In the genomic region with DNA sequence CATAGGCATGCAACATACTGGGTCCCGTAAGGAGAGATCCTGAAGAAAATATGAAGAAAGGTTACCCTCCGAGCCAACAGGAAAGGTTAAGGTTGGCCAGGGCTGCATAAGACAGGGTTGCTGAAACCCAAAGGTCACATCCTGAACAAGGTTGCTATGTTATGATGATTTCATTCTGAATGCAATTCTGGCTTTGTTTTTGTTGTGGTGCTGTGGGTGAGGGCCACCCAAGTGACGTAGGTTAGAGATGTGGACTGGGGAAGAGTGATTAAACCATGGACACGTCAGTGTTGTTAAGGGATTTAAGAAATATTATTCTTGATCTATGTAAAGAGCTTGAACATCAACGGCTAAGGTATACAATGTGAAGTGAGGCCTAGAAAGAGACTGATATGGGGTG, we compare ENCODE assay signal across 8 cellular contexts. TPM values are rescaled to one million over a fixed set of nuclear protein-coding genes. Genes with fewer than 3 reads are reported as not detected.
DNase-seq lines count a peak whose midpoint lies in the region; ATAC-seq and TF ChIP-seq lines count a peak whose summit lies in the region.

No MANE protein-coding gene starts in this region.

- no peaks in the 10 kb centered on the region for H3K27me3 ChIP-seq in right cardiac atrium (ENCODE audit: control insufficient read depth, insufficient read depth)

- CTCF ChIA-PET in HEK293 (lab: Yijun Ruan, JAX): interaction anchor here (0.7 to 1.1 kb wide), 2 partner anchors 11 to 278 kb away, joined by 3 read pairs; no protein-coding TSS in a partner anchor

- TF ChIP-seq CTCF in HEK293 (tag by site-specific recombination; IDR thresholded peaks at IDR 0.05): no peak

- H3K27ac ChIP-seq in HEK293 (ENCODE audit: extremely low read depth, low read depth, low read length): peak overlapping the region; percentile 35; the same call in 1 of the 2 replicates
- H3K27ac ChIP-seq in right cardiac atrium (ENCODE audit: low read length): peak overlapping the region; percentile 86

- ATAC-seq in right cardiac atrium (peak; percentile 45 to 84), GM19395 (IDR thresholded peaks at IDR 0.05; ENCODE audit: unreplicated experiment) (no peak)
- peak; percentile 91 for ATAC-seq in stimulated activated effector memory CD8-positive, alpha-beta T cell treated with anti-CD3 and anti-CD28 coated beads, Interleukin-12 subunit alpha, Interleukin-12 subunit beta, amount 100 ng/mL, for 72 hours

- no peaks in the 10 kb centered on the region for H3K36me3 ChIP-seq in HEK293 (ENCODE audit: control insufficient read depth in 2 of 2, insufficient read depth in 1 of 2, low read length in 2 of 2)

- H3K4me1 ChIP-seq in HEK293 (ENCODE audit: control insufficient read depth, insufficient read depth, low read length) (peaks cover 43% of the 10 kb centered on the region), right cardiac atrium (ENCODE audit: control insufficient read depth, insufficient read depth, low read length) (peaks cover 9% of the 10 kb centered on the region)

- POLR2A ChIA-PET in HEK293 (lab: Yijun Ruan, JAX): no interaction called here

- peaks cover 73% of the 10 kb centered on the region for H3K4me1 Mint-ChIP-seq in stimulated activated effector memory CD8-positive, alpha-beta T cell treated with anti-CD3 and anti-CD28 coated beads, Interleukin-12 subunit alpha, Interleukin-12 subunit beta, amount 100 ng/mL, for 72 hours

- intact Hi-C loops in right cardiac atrium (cut with DNase I): loop anchor here in 3 of 4 donors (10.0 kb wide), 1 partner anchor 55 kb away; no protein-coding TSS in a partner anchor

- peak overlapping the region; percentile 50 for H3K4me3 Mint-ChIP-seq in stimulated activated effector memory CD8-positive, alpha-beta T cell treated with anti-CD3 and anti-CD28 coated beads, Interleukin-12 subunit alpha, Interleukin-12 subunit beta, amount 100 ng/mL, for 72 hours

- H3K4me3 ChIP-seq in HEK293 (ENCODE audit: low read depth, low read length) (no peak overlapping the region), right cardiac atrium (ENCODE audit: low read length) (no peak overlapping the region)

- WGBS in right cardiac atrium: 32% methylated on average over 5 of the region's 5 CpGs

- H3K36me3 Mint-ChIP-seq in stimulated activated effector memory CD8-positive, alpha-beta T cell treated with anti-CD3 and anti-CD28 coated beads, Interleukin-12 subunit alpha, Interleukin-12 subunit beta, amount 100 ng/mL, for 72 hours: peaks cover 83% of the 10 kb centered on the region

- H3K9me3 Mint-ChIP-seq in stimulated activated effector memory CD8-positive, alpha-beta T cell treated with anti-CD3 and anti-CD28 coated beads, Interleukin-12 subunit alpha, Interleukin-12 subunit beta, amount 100 ng/mL, for 72 hours: no peaks in the 10 kb centered on the region

- no peaks in the 10 kb centered on the region for H3K9me3 ChIP-seq in HEK293 (ENCODE audit: control insufficient read depth, insufficient read depth, low read depth, low read length)
- H3K9me3 ChIP-seq in right cardiac atrium (ENCODE audit: control insufficient read depth, low read length): no peaks in the 10 kb centered on the region

- DNase-seq in amniotic epithelial cell (ENCODE audit: low read depth) (peak; percentile 87), right cardiac atrium (peak in 1 of 3 donors; percentile 47), DMS53 treated with DMSO at 0.1 percent for 48 hours (lab: John Stamatoyannopoulos, UW; ENCODE audit: unreplicated experiment) (no peak), middle frontal gyrus (ENCODE audit: extremely low spot score, low spot score) (no peak), KG1 (lab: John Stamatoyannopoulos, UW) (no peak)
- peak in 1 of 2 donors; percentile 81 for DNase-seq in stimulated activated effector memory CD8-positive, alpha-beta T cell treated with anti-CD3 and anti-CD28 coated beads, Interleukin-12 subunit alpha, Interleukin-12 subunit beta, amount 100 ng/mL, for 72 hours (ENCODE audit: low spot score in 2 of 2)

- peak overlapping the region; percentile 89 for H3K27ac Mint-ChIP-seq in stimulated activated effector memory CD8-positive, alpha-beta T cell treated with anti-CD3 and anti-CD28 coated beads, Interleukin-12 subunit alpha, Interleukin-12 subunit beta, amount 100 ng/mL, for 72 hours

TF ChIP-seq in HEK293, 187 proteins besides CTCF, POLR2A, EP300 and RAD21:
- TF ChIP-seq, protein P1, sequence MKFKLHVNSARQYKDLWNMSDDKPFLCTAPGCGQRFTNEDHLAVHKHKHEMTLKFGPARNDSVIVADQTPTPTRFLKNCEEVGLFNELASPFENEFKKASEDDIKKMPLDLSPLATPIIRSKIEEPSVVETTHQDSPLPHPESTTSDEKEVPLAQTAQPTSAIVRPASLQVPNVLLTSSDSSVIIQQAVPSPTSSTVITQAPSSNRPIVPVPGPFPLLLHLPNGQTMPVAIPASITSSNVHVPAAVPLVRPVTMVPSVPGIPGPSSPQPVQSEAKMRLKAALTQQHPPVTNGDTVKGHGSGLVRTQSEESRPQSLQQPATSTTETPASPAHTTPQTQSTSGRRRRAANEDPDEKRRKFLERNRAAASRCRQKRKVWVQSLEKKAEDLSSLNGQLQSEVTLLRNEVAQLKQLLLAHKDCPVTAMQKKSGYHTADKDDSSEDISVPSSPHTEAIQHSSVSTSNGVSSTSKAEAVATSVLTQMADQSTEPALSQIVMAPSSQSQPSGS (tag by site-specific recombination; IDR thresholded peaks at IDR 0.05; ENCODE audit: low read depth): peak; percentile 66
- TF ChIP-seq ZNF830 (tag by site-specific recombination; IDR thresholded peaks at IDR 0.05; ENCODE audit: low read depth): no peak
- TF ChIP-seq ZNF600 (tag by site-specific recombination; IDR thresholded peaks at IDR 0.05): peak; percentile 81
- peak; percentile 32; the same call in 1 of the 2 replicates for TF ChIP-seq GLIS1 (tag by site-specific recombination; IDR thresholded peaks at IDR 0.05)
- TF ChIP-seq ZNF366 (tag by site-specific recombination; conservative IDR thresholded peaks at IDR 0.05): 0 out of 2 replicates have a peak, but pooled peaks have one; percentile 26
- TF ChIP-seq ZNF624 (tag by site-specific recombination; IDR thresholded peaks at IDR 0.05): no peak
- peak; percentile 89 for TF ChIP-seq ZNF629 (tag by site-specific recombination; IDR thresholded peaks at IDR 0.05)
- TF ChIP-seq ZBTB21 (tag by site-specific recombination; IDR thresholded peaks at IDR 0.05): peak; percentile 38; the same call in 1 of the 2 replicates
- TF ChIP-seq, protein P2, sequence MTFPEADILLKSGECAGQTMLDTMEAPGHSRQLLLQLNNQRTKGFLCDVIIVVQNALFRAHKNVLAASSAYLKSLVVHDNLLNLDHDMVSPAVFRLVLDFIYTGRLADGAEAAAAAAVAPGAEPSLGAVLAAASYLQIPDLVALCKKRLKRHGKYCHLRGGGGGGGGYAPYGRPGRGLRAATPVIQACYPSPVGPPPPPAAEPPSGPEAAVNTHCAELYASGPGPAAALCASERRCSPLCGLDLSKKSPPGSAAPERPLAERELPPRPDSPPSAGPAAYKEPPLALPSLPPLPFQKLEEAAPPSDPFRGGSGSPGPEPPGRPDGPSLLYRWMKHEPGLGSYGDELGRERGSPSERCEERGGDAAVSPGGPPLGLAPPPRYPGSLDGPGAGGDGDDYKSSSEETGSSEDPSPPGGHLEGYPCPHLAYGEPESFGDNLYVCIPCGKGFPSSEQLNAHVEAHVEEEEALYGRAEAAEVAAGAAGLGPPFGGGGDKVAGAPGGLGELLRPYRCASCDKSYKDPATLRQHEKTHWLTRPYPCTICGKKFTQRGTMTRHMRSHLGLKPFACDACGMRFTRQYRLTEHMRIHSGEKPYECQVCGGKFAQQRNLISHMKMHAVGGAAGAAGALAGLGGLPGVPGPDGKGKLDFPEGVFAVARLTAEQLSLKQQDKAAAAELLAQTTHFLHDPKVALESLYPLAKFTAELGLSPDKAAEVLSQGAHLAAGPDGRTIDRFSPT (tag by site-specific recombination; IDR thresholded peaks at IDR 0.05): 0 out of 2 replicates have a peak, but pooled peaks have one; percentile 21
- TF ChIP-seq, protein P3, sequence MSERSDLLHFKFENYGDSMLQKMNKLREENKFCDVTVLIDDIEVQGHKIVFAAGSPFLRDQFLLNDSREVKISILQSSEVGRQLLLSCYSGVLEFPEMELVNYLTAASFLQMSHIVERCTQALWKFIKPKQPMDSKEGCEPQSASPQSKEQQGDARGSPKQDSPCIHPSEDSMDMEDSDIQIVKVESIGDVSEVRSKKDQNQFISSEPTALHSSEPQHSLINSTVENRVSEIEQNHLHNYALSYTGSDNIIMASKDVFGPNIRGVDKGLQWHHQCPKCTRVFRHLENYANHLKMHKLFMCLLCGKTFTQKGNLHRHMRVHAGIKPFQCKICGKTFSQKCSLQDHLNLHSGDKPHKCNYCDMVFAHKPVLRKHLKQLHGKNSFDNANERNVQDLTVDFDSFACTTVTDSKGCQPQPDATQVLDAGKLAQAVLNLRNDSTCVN (tag by site-specific recombination; optimal IDR thresholded peaks at IDR 0.05): no peak
- no peak for TF ChIP-seq WT1 (tag by site-specific recombination; IDR thresholded peaks at IDR 0.05)

RNA-seq across cellular contexts. Expression of a gene that starts 60.0 kb away (rescaled TPM):
- total RNA-seq in right cardiac atrium: 100 to 1,000 TPM; 132 to 147 (median 141) TPM
- 40.2 TPM for polyA plus RNA-seq in right cardiac atrium
